1 cellular context compared by ENCODE assay signal in genomic region chr4:185881427-185881826, GRCh38.
TF ChIP-seq lines count a peak whose summit lies in the region.

No MANE protein-coding gene starts in this region.

TF ChIP-seq in WTC11, 78 proteins besides CTCF, POLR2A, EP300 and RAD21 (continued from another document):
- TF ChIP-seq STAT6 (CRISPR knock-in tag; conservative IDR thresholded peaks at IDR 0.05; ENCODE audit: low read depth) (no peak), MLX (CRISPR knock-in tag; IDR thresholded peaks at IDR 0.05) (no peak), IRF2 (CRISPR knock-in tag; IDR thresholded peaks at IDR 0.05; ENCODE audit: borderline replicate concordance, low read depth) (no peak), KAT7 (CRISPR knock-in tag; IDR thresholded peaks at IDR 0.05; ENCODE audit: borderline replicate concordance) (no peak), HMGA2 (CRISPR knock-in tag; IDR thresholded peaks at IDR 0.05) (no peak), NFYB (CRISPR knock-in tag; conservative IDR thresholded peaks at IDR 0.05; ENCODE audit: low read depth) (no peak), ATF3 (CRISPR knock-in tag; conservative IDR thresholded peaks at IDR 0.05) (no peak), CBFB (CRISPR knock-in tag; IDR thresholded peaks at IDR 0.05; ENCODE audit: low read depth) (no peak), GABPB1 (CRISPR knock-in tag; IDR thresholded peaks at IDR 0.05) (no peak), TEAD4 (CRISPR knock-in tag; IDR thresholded peaks at IDR 0.05) (no peak)
